In genomic region chr2:222859786-222860726, GRCh38 we compare ENCODE assay signal across 7 cellular contexts. TPM values are rescaled to one million over a fixed set of nuclear protein-coding genes. Genes with fewer than 3 reads are reported as not detected.
DNase-seq lines count a peak whose midpoint lies in the region; ATAC-seq and TF ChIP-seq lines count a peak whose summit lies in the region.

No MANE protein-coding gene starts in this region.

- no peak for TF ChIP-seq POLR2A in NB4 (IDR thresholded peaks at IDR 0.05; ENCODE audit: extremely low read depth, insufficient read length)

- ATAC-seq in sciatic nerve (peak; percentile 41), HG02938 (IDR thresholded peaks at IDR 0.05; ENCODE audit: unreplicated experiment) (no peak)

- in situ Hi-C loops in astrocyte of the cerebellum (cut with HindIII; ENCODE audit: low sequenced_read_pairs) = no loop called here

- peak overlapping the region; percentile 59 for H3K4me3 ChIP-seq in NB4 (ENCODE audit: low read depth, low read length)
- peak overlapping the region; percentile 89 for H3K4me3 ChIP-seq in astrocyte of the cerebellum (ENCODE audit: low read depth, low read length)
- peak overlapping the region; percentile 27 for H3K4me3 ChIP-seq in iPS-11a (ENCODE audit: low read depth, low read length)

- peak; percentile 32 for DNase-seq in GM03348 (ENCODE audit: low spot score)
- DNase-seq in NB4 (ENCODE audit: low read depth) = peak; percentile 80
- no peak for DNase-seq in astrocyte of the cerebellum (ENCODE audit: low read depth)
- peak; percentile 67 for DNase-seq in sciatic nerve (ENCODE audit: low spot score)
- DNase-seq in GM10266 (ENCODE audit: extremely low spot score) = no peak

- TF ChIP-seq CTCF in NB4 (IDR thresholded peaks at IDR 0.05; ENCODE audit: low read depth, low read length) = no peak
- TF ChIP-seq CTCF in astrocyte of the cerebellum (IDR thresholded peaks at IDR 0.05; ENCODE audit: low read depth, low read length, missing control alignments) = no peak
- TF ChIP-seq CTCF in GM10266 (IDR thresholded peaks at IDR 0.05; ENCODE audit: control insufficient read depth, insufficient read depth, low read depth, missing control alignments) = no peak

- intact Hi-C loops in sciatic nerve (cut with DNase I) = loop anchor here (5.0 kb wide), 1 partner anchor 148 kb away; no protein-coding TSS in a partner anchor

RNA-seq across cellular contexts. Expression of gene ACSL3, which starts 0.8 kb away (rescaled TPM):
- 70.5 TPM for total RNA-seq in sciatic nerve

Comparison
In these comparisons a context has a peak if more than half of its experiments do, and no peak if none do; other contexts are left out.
1. DNase-seq: peak in GM03348 (single experiment), NB4 (single experiment) and sciatic nerve (single experiment); none in astrocyte of the cerebellum (single experiment) and GM10266 (single experiment).
2. H3K4me3 ChIP-seq: peak in every context shown above with its lines; median percentile 89 in astrocyte of the cerebellum; 59 in NB4; 27 in iPS-11a.